ENCODE assay signal across 8 cellular contexts in genomic region chr20:43507150-43508080, GRCh38. TPM values are rescaled to one million over a fixed set of nuclear protein-coding genes. Genes with fewer than 3 reads are reported as not detected.
A peak's percentile ranks its signal among the peaks of the same experiment; 100 is the strongest.
DNase-seq lines count a peak whose midpoint lies in the region; TF ChIP-seq lines count a peak whose summit lies in the region.

Gene L3MBTL1, plus strand, starts transcription at chr20:43507697. Its CDS starts 5,807 bp downstream, at chr20:43513504.

- no peak for TF ChIP-seq CTCF in ovary (IDR thresholded peaks at IDR 0.05)

- TF ChIP-seq POLR2A in ovary (IDR thresholded peaks at IDR 0.05), result no peak

- H3K4me3 ChIP-seq in ovary, result peak within 1 kb of the TSS; percentile 36

- H3K27ac Mint-ChIP-seq in activated naive CD8-positive, alpha-beta T cell, result no peak within 1 kb of the TSS

- 4 to 6% (median 5%) methylated on average over 78 to 95 of the region's 95 CpGs for WGBS in ovary, 3 donors

- H3K36me3 Mint-ChIP-seq in activated naive CD8-positive, alpha-beta T cell, result no peaks in the 10 kb centered on the region

- no peak for TF ChIP-seq EP300 in ovary (IDR thresholded peaks at IDR 0.05)

- no peak within 1 kb of the TSS for H3K27ac ChIP-seq in ovary

- H3K4me1 ChIP-seq in ES-I3 (ENCODE audit: insufficient read depth, low read length) (peaks cover 4% of the 10 kb centered on the region; the same call in 1 of the 2 replicates), ovary (ENCODE audit: insufficient read depth) (peaks cover 2% of the 10 kb centered on the region)

- peaks cover 6% of the 10 kb centered on the region for H3K4me1 Mint-ChIP-seq in activated naive CD8-positive, alpha-beta T cell (ENCODE audit: low read depth)

- H3K9me3 ChIP-seq in ES-I3 (ENCODE audit: control insufficient read depth, insufficient read depth, low read length), result no peaks in the 10 kb centered on the region
- no peaks in the 10 kb centered on the region for H3K9me3 ChIP-seq in ovary

- H3K4me3 Mint-ChIP-seq in activated naive CD8-positive, alpha-beta T cell, result peak within 1 kb of the TSS; percentile 77

- DNase-seq in NCI-H146 treated with DMSO at 0.1 percent for 48 hours (lab: John Stamatoyannopoulos, UW; ENCODE audit: unreplicated experiment) (peak; percentile 13), cardiac septum (ENCODE audit: low spot score) (peak; percentile 80), ovary (peak in 4 of 5 donors; percentile 14 to 57 (median 32)), NCI-H1048 (lab: John Stamatoyannopoulos, UW) (no peak), COLO829 (ENCODE audit: low spot score) (no peak), GF-D8 (lab: John Stamatoyannopoulos, UW) (no peak)

- no peaks in the 10 kb centered on the region for H3K27me3 ChIP-seq in ovary

- peaks cover 23% of the 10 kb centered on the region for H3K27me3 Mint-ChIP-seq in activated naive CD8-positive, alpha-beta T cell

- peak within 1 kb of the TSS; percentile 91 for H3K9ac ChIP-seq in ES-I3 (ENCODE audit: low read depth, low read length)

- intact Hi-C loops in cardiac septum (cut with DNase I) (no loop called here), ovary (cut with DNase I) (no loop called here)

- no peaks in the 10 kb centered on the region for H3K9me3 Mint-ChIP-seq in activated naive CD8-positive, alpha-beta T cell (ENCODE audit: low read depth)

- H3K36me3 ChIP-seq in ES-I3 (ENCODE audit: insufficient read depth, low read length), result no peaks in the 10 kb centered on the region
- H3K36me3 ChIP-seq in ovary, result no peaks in the 10 kb centered on the region

RNA-seq across cellular contexts. Expression of gene L3MBTL1, which starts in this region (rescaled TPM):
- total RNA-seq in cardiac septum (7.9 TPM), ovary (10 to 100 TPM; 14.1 to 22.9 (median 19.0) TPM)
- 1 to 10 TPM; 8.0 to 8.3 TPM for polyA plus RNA-seq in ovary

Comparison
In these comparisons a context has a peak if more than half of its experiments do, and no peak if none do; other contexts are left out.
1. DNase-seq: peak in NCI-H146 treated with DMSO at 0.1 percent for 48 hours (single experiment), cardiac septum (single experiment) and ovary (4 of 5); none in NCI-H1048 (single experiment), COLO829 (single experiment) and GF-D8 (single experiment).